Comparison of ENCODE assay signal across 1 cellular context in genomic region chr19:11710313-11710712, GRCh38.
TF ChIP-seq lines count a peak whose summit lies in the region.

No MANE protein-coding gene starts in this region.

TF ChIP-seq in HepG2, 621 proteins besides CTCF, POLR2A, EP300 and RAD21 (continued from another document):
- TF ChIP-seq GPBP1L1 (CRISPR knock-in tag; IDR thresholded peaks at IDR 0.05) (no peak), NPAS2 (CRISPR knock-in tag; IDR thresholded peaks at IDR 0.05; ENCODE audit: borderline replicate concordance) (no peak), PHF5A (CRISPR knock-in tag; IDR thresholded peaks at IDR 0.05; ENCODE audit: low read depth, unreplicated experiment) (no peak), AHDC1 (CRISPR knock-in tag; IDR thresholded peaks at IDR 0.05; ENCODE audit: borderline replicate concordance) (no peak), ZNF7 (CRISPR knock-in tag; IDR thresholded peaks at IDR 0.05) (no peak), DMAP1 (CRISPR knock-in tag; IDR thresholded peaks at IDR 0.05) (peak; percentile 62; the same call in 1 of the 2 replicates), ZNF224 (CRISPR knock-in tag; IDR thresholded peaks at IDR 0.05) (no peak), ZNF589 (CRISPR knock-in tag; conservative IDR thresholded peaks at IDR 0.05) (no peak), ZNF503 (CRISPR knock-in tag; IDR thresholded peaks at IDR 0.05) (no peak), DR1 (CRISPR knock-in tag; IDR thresholded peaks at IDR 0.05) (no peak), ZNF30 (CRISPR knock-in tag; IDR thresholded peaks at IDR 0.05) (no peak), GABPB1 (CRISPR knock-in tag; IDR thresholded peaks at IDR 0.05) (no peak), ZFP36 (IDR thresholded peaks at IDR 0.05; ENCODE audit: borderline replicate concordance, low read depth, low read length, partially characterized antibody) (no peak), ZNF687 (CRISPR knock-in tag; IDR thresholded peaks at IDR 0.05) (peak; percentile 48; the same call in 1 of the 2 replicates), MXI1 (IDR thresholded peaks at IDR 0.05; ENCODE audit: borderline replicate concordance, low read depth, low read length) (no peak), MTF1 (CRISPR knock-in tag; IDR thresholded peaks at IDR 0.05) (no peak), ZKSCAN1 (IDR thresholded peaks at IDR 0.05; ENCODE audit: low read length) (no peak), LCORL (IDR thresholded peaks at IDR 0.05) (no peak), LCORL (CRISPR knock-in tag; IDR thresholded peaks at IDR 0.05) (no peak), SYNCRIP (IDR thresholded peaks at IDR 0.05; ENCODE audit: insufficient read depth, low read depth, low read length) (no peak), ZNF329 (CRISPR knock-in tag; IDR thresholded peaks at IDR 0.05; ENCODE audit: low read depth) (no peak), SNAPC2 (CRISPR knock-in tag; IDR thresholded peaks at IDR 0.05) (no peak), NFKBIZ (CRISPR knock-in tag; IDR thresholded peaks at IDR 0.05) (no peak)
